2 cellular contexts compared by ENCODE assay signal in genomic region chr10:46542567-46543323, GRCh38.
TF ChIP-seq lines count a peak whose summit lies in the region.

No MANE protein-coding gene starts in this region.

TF ChIP-seq in A549, 52 proteins besides CTCF, POLR2A, EP300 and RAD21:
- TF ChIP-seq TFCP2L1 (CRISPR knock-in tag; IDR thresholded peaks at IDR 0.05), result peak; percentile 69; the same call in 1 of the 2 replicates
- 0 out of 2 replicates have a peak, but pooled peaks have one; percentile 6 for TF ChIP-seq RCOR1 (IDR thresholded peaks at IDR 0.05; ENCODE audit: low read depth, low read length)
- no peak for TF ChIP-seq RFX5 (IDR thresholded peaks at IDR 0.05)
- TF ChIP-seq BHLHE40 (IDR thresholded peaks at IDR 0.05; ENCODE audit: low read depth, low read length), result no peak
- no peak for TF ChIP-seq GATA3 (IDR thresholded peaks at IDR 0.05; ENCODE audit: borderline replicate concordance)
- no peak for TF ChIP-seq HOXB13 (CRISPR knock-in tag; IDR thresholded peaks at IDR 0.05; ENCODE audit: low read depth)
- TF ChIP-seq FOSB (CRISPR knock-in tag; IDR thresholded peaks at IDR 0.05), result 0 out of 2 replicates have a peak, but pooled peaks have one; percentile 18
- no peak for TF ChIP-seq MAZ (IDR thresholded peaks at IDR 0.05; ENCODE audit: borderline replicate concordance, low read depth, low read length)
- TF ChIP-seq PHF8 (IDR thresholded peaks at IDR 0.05; ENCODE audit: borderline replicate concordance, low read depth), result no peak
- no peak for TF ChIP-seq MAFK (IDR thresholded peaks at IDR 0.05; ENCODE audit: partially characterized antibody)
- peak; percentile 8 to 9; a peak in 1 of 5 replicates for TF ChIP-seq JUN (IDR thresholded peaks at IDR 0.05)
- peak; percentile 57; the same call in 1 of the 2 replicates for TF ChIP-seq HOXA7 (CRISPR knock-in tag; IDR thresholded peaks at IDR 0.05)
- no peak for TF ChIP-seq HES2 (IDR thresholded peaks at IDR 0.05)
- no peak for TF ChIP-seq CHD2 (IDR thresholded peaks at IDR 0.05; ENCODE audit: low read length, partially characterized antibody)
- no peak for TF ChIP-seq FOXS1 (CRISPR knock-in tag; IDR thresholded peaks at IDR 0.05)
- no peak for TF ChIP-seq HEYL (CRISPR knock-in tag; IDR thresholded peaks at IDR 0.05)
- TF ChIP-seq POLR2AphosphoS2 (conservative IDR thresholded peaks at IDR 0.05; ENCODE audit: low read length), result peak; percentile 12; the same call in 1 of the 2 replicates
- TF ChIP-seq ATOH8 (CRISPR knock-in tag; IDR thresholded peaks at IDR 0.05; ENCODE audit: low read depth), result peak; percentile 70; the same call in 1 of the 2 replicates
- TF ChIP-seq USF2 (IDR thresholded peaks at IDR 0.05), result no peak
- TF ChIP-seq ZFP36 (IDR thresholded peaks at IDR 0.05; ENCODE audit: borderline replicate concordance, partially characterized antibody), result no peak
- 0 out of 2 replicates have a peak, but pooled peaks have one; percentile 3 for TF ChIP-seq EHF (CRISPR knock-in tag; IDR thresholded peaks at IDR 0.05)
- no peak for TF ChIP-seq PBX3 (IDR thresholded peaks at IDR 0.05)
- TF ChIP-seq NR3C1 (IDR thresholded peaks at IDR 0.05), result no peak

TF ChIP-seq in K562, 482 proteins besides CTCF, POLR2A, EP300 and RAD21:
- TF ChIP-seq ZNF121 (CRISPR knock-in tag; conservative IDR thresholded peaks at IDR 0.05) (no peak), MCM7 (IDR thresholded peaks at IDR 0.05) (0 out of 4 replicates have a peak, but pooled peaks of 1 of the 2 experiments have one; percentile 1), ZNF232 (CRISPR knock-in tag; IDR thresholded peaks at IDR 0.05) (no peak), MTA3 (IDR thresholded peaks at IDR 0.05; ENCODE audit: borderline replicate concordance) (no peak), U2AF1 (optimal IDR thresholded peaks at IDR 0.05; ENCODE audit: low read depth, low read length) (no peak), MNT (conservative IDR thresholded peaks at IDR 0.05) (no peak), THAP12 (CRISPR knock-in tag; IDR thresholded peaks at IDR 0.05) (peak; percentile 21; the same call in 1 of the 2 replicates), SP1 (CRISPR knock-in tag; IDR thresholded peaks at IDR 0.05) (no peak), IRF1 (CRISPR knock-in tag; IDR thresholded peaks at IDR 0.05; ENCODE audit: borderline replicate concordance) (no peak), ARHGAP35 (IDR thresholded peaks at IDR 0.05; ENCODE audit: partially characterized antibody) (no peak), IFI16 (CRISPR knock-in tag; IDR thresholded peaks at IDR 0.05) (no peak), JUND (IDR thresholded peaks at IDR 0.05; ENCODE audit: borderline replicate concordance, low read depth, low read length) (no peak), JUND (tag; IDR thresholded peaks at IDR 0.05; ENCODE audit: borderline replicate concordance, low read depth, low read length) (no peak), ELK1 (CRISPR knock-in tag; IDR thresholded peaks at IDR 0.05) (no peak), HMBOX1 (IDR thresholded peaks at IDR 0.05) (no peak), PYGO2 (tag; IDR thresholded peaks at IDR 0.05) (no peak), PCBP2 (IDR thresholded peaks at IDR 0.05; ENCODE audit: low read depth, low read length, poor library complexity, severe bottlenecking) (no peak), CXXC5 (CRISPR knock-in tag; IDR thresholded peaks at IDR 0.05) (no peak), GABPB2 (CRISPR knock-in tag; conservative IDR thresholded peaks at IDR 0.05) (no peak), PTRF (tag; IDR thresholded peaks at IDR 0.05) (no peak), EZH2 (IDR thresholded peaks at IDR 0.05; ENCODE audit: borderline replicate concordance, low read depth, low read length) (no peak), KLF1 (tag; IDR thresholded peaks at IDR 0.05) (peak; percentile 23; the same call in 1 of the 2 replicates), HDGF (IDR thresholded peaks at IDR 0.05) (no peak), HNRNPL (IDR thresholded peaks at IDR 0.05; ENCODE audit: low read depth, low read length) (no peak), DMBX1 (CRISPR knock-in tag; IDR thresholded peaks at IDR 0.05; ENCODE audit: borderline replicate concordance) (no peak), ZNF23 (CRISPR knock-in tag; IDR thresholded peaks at IDR 0.05) (no peak), CAMTA2 (CRISPR knock-in tag; conservative IDR thresholded peaks at IDR 0.05) (no peak), ZNF324 (CRISPR knock-in tag; IDR thresholded peaks at IDR 0.05) (no peak), FOXK1 (CRISPR knock-in tag; IDR thresholded peaks at IDR 0.05; ENCODE audit: borderline replicate concordance) (0 out of 2 replicates have a peak, but pooled peaks have one; percentile 17), BCLAF1 (IDR thresholded peaks at IDR 0.05; ENCODE audit: borderline replicate concordance in 1 of 2, control insufficient read depth in 1 of 2, low read depth in 2 of 2, low read length in 1 of 2) (no peak), CCNT2 (IDR thresholded peaks at IDR 0.05; ENCODE audit: borderline replicate concordance, extremely low read depth, insufficient read length, low read depth, low read length) (no peak)
